ENCODE assay signal across 8 cellular contexts in genomic region chr20:17570347-17571152, GRCh38. TPM values are rescaled to one million over a fixed set of nuclear protein-coding genes. Genes with fewer than 3 reads are reported as not detected.
DNase-seq lines count a peak whose midpoint lies in the region; ATAC-seq, FAIRE-seq and TF ChIP-seq lines count a peak whose summit lies in the region.

No MANE protein-coding gene starts in this region.

- intact Hi-C loops in vagina (cut with DNase I): loop anchor here (2.0 kb wide), 1 partner anchor 14 kb away; no protein-coding TSS in a partner anchor

- H3K36me3 ChIP-seq in BE2C: no peaks in the 10 kb centered on the region
- H3K36me3 ChIP-seq in vagina: no peaks in the 10 kb centered on the region

- H3K9me3 ChIP-seq in BE2C (no peaks in the 10 kb centered on the region), vagina (no peaks in the 10 kb centered on the region)

- TF ChIP-seq POLR2A in vagina (IDR thresholded peaks at IDR 0.05): no peak

- peak overlapping the region; percentile 99 for H3K27ac ChIP-seq in vagina

- peaks cover 4% of the 10 kb centered on the region; the same call in 1 of the 2 replicates for H3K4me1 ChIP-seq in BE2C
- peaks cover 56% of the 10 kb centered on the region for H3K4me1 ChIP-seq in vagina

- H3K4me3 ChIP-seq in BE2C (ENCODE audit: low read depth, low read length): peak overlapping the region; percentile 64
- peak overlapping the region; percentile 94 to 96 for H3K4me3 ChIP-seq in vagina

- peak; percentile 27 for ATAC-seq in HG03025 (IDR thresholded peaks at IDR 0.05; ENCODE audit: low FRiP score, unreplicated experiment)

- TF ChIP-seq CTCF in BE2C (IDR thresholded peaks at IDR 0.05; ENCODE audit: low read depth, low read length) (no peak), vagina (IDR thresholded peaks at IDR 0.05) (no peak)

- H3K27me3 ChIP-seq in BE2C: no peaks in the 10 kb centered on the region
- no peaks in the 10 kb centered on the region for H3K27me3 ChIP-seq in vagina

- DNase-seq in BE2C (peak; percentile 72), GM18507 (ENCODE audit: extremely low spot score, insufficient read length, low read depth) (no peak), NCI-H2196 (lab: John Stamatoyannopoulos, UW; ENCODE audit: unreplicated experiment) (peak; percentile 41), fibroblast of peridontal ligament (ENCODE audit: extremely low read depth) (peak; percentile 55), myocyte (ENCODE audit: low read depth) (peak; percentile 61), vagina (ENCODE audit: extremely low spot score in 2 of 2) (peak in 1 of 2 donors; percentile 91)
- peak; percentile 69 for DNase-seq in activated CD8-positive, alpha-beta memory T cell treated with anti-CD3 and anti-CD28 coated beads, Interleukin-2, amount 50 U/mL, for 48 hours

- peak; percentile 29 for FAIRE-seq in GM18507 (lab: Jason Lieb, UNC)

RNA-seq across cellular contexts. Expression of gene DSTN, which starts 0.7 kb away (rescaled TPM):
- 211 TPM for polyA plus RNA-seq in BE2C (2012; ENCODE audit: insufficient read depth, insufficient read length, low read depth)
- total RNA-seq in myocyte (361 and 482 TPM in 2 replicates), vagina (326 TPM)
- 464 TPM for polyA plus RNA-seq in myocyte (2012)

RNA-seq across cellular contexts. Expression of gene BFSP1, which starts 39.4 kb away (rescaled TPM):
- polyA plus RNA-seq in BE2C (2012; ENCODE audit: insufficient read depth, insufficient read length, low read depth): 0.59 TPM
- total RNA-seq in myocyte (7.6 and 8.3 TPM in 2 replicates), vagina (0.49 TPM)
- polyA plus RNA-seq in myocyte (2012): 10.3 TPM
